Comparison of ENCODE assay signal across 2 cellular contexts in genomic region chr9:134186471-134187109, GRCh38.
TF ChIP-seq lines count a peak whose summit lies in the region.

No MANE protein-coding gene starts in this region.

TF ChIP-seq in WTC11, 78 proteins besides CTCF, POLR2A, EP300 and RAD21 (continued from another document and continues in another):
- TF ChIP-seq HMGXB4 (CRISPR knock-in tag; IDR thresholded peaks at IDR 0.05) (no peak), IRF2 (CRISPR knock-in tag; IDR thresholded peaks at IDR 0.05; ENCODE audit: borderline replicate concordance, low read depth) (no peak), ZNF423 (CRISPR knock-in tag; IDR thresholded peaks at IDR 0.05) (no peak), IRF1 (CRISPR knock-in tag; IDR thresholded peaks at IDR 0.05) (no peak), MAX (CRISPR knock-in tag; IDR thresholded peaks at IDR 0.05) (no peak), ATF2 (CRISPR knock-in tag; IDR thresholded peaks at IDR 0.05; ENCODE audit: borderline replicate concordance, low read depth) (no peak), NR2C2 (CRISPR knock-in tag; IDR thresholded peaks at IDR 0.05) (no peak), FOXK1 (CRISPR knock-in tag; IDR thresholded peaks at IDR 0.05) (no peak), FOXP4 (CRISPR knock-in tag; IDR thresholded peaks at IDR 0.05) (no peak), HMGA2 (CRISPR knock-in tag; IDR thresholded peaks at IDR 0.05) (no peak), EMX1 (CRISPR knock-in tag; IDR thresholded peaks at IDR 0.05) (no peak), AFF4 (CRISPR knock-in tag; IDR thresholded peaks at IDR 0.05; ENCODE audit: borderline replicate concordance) (no peak), MLX (CRISPR knock-in tag; IDR thresholded peaks at IDR 0.05) (no peak)

TF ChIP-seq in HepG2, 621 proteins besides CTCF, POLR2A, EP300 and RAD21 (continued from another document and continues in another):
- TF ChIP-seq FOXK2 (IDR thresholded peaks at IDR 0.05) (no peak), ZNF10 (CRISPR knock-in tag; IDR thresholded peaks at IDR 0.05; ENCODE audit: borderline replicate concordance, low read depth) (no peak), JUND (CRISPR knock-in tag; IDR thresholded peaks at IDR 0.05) (no peak), KIAA2018 (CRISPR knock-in tag; IDR thresholded peaks at IDR 0.05; ENCODE audit: borderline replicate concordance) (no peak), SSRP1 (CRISPR knock-in tag; IDR thresholded peaks at IDR 0.05) (no peak), PATZ1 (CRISPR knock-in tag; IDR thresholded peaks at IDR 0.05) (peak; percentile 42; the same call in 1 of the 2 replicates), LBX2 (CRISPR knock-in tag; IDR thresholded peaks at IDR 0.05; ENCODE audit: borderline replicate concordance) (no peak), ZNF484 (CRISPR knock-in tag; IDR thresholded peaks at IDR 0.05; ENCODE audit: borderline replicate concordance, low read depth) (no peak), ZNF160 (CRISPR knock-in tag; IDR thresholded peaks at IDR 0.05) (no peak), CREM (IDR thresholded peaks at IDR 0.05) (no peak), CREM (CRISPR knock-in tag; IDR thresholded peaks at IDR 0.05) (no peak), ZNF350 (CRISPR knock-in tag; IDR thresholded peaks at IDR 0.05; ENCODE audit: borderline replicate concordance, low read depth) (no peak), IRF9 (CRISPR knock-in tag; IDR thresholded peaks at IDR 0.05; ENCODE audit: borderline replicate concordance) (no peak), SP1 (IDR thresholded peaks at IDR 0.05) (no peak), SP1 (CRISPR knock-in tag; IDR thresholded peaks at IDR 0.05) (no peak), ZNF138 (CRISPR knock-in tag; IDR thresholded peaks at IDR 0.05; ENCODE audit: low read depth) (no peak), ZNF207 (IDR thresholded peaks at IDR 0.05; ENCODE audit: borderline replicate concordance) (no peak), MEF2D (CRISPR knock-in tag; IDR thresholded peaks at IDR 0.05) (no peak), ZNF800 (CRISPR knock-in tag; IDR thresholded peaks at IDR 0.05) (peak; percentile 57; the same call in 1 of the 2 replicates), SAP130 (CRISPR knock-in tag; IDR thresholded peaks at IDR 0.05; ENCODE audit: low read depth) (peak; percentile 26; the same call in 1 of the 2 replicates), ATF7-NPFF (CRISPR knock-in tag; IDR thresholded peaks at IDR 0.05; ENCODE audit: low read depth) (0 out of 2 replicates have a peak, but pooled peaks have one; percentile 17), ZFP37 (CRISPR knock-in tag; IDR thresholded peaks at IDR 0.05; ENCODE audit: borderline replicate concordance) (no peak), ZNF121 (CRISPR knock-in tag; IDR thresholded peaks at IDR 0.05) (no peak), CREBL2 (CRISPR knock-in tag; IDR thresholded peaks at IDR 0.05; ENCODE audit: borderline replicate concordance) (no peak), NFAT5 (CRISPR knock-in tag; IDR thresholded peaks at IDR 0.05) (no peak), ZBTB43 (CRISPR knock-in tag; conservative IDR thresholded peaks at IDR 0.05) (peak; percentile 78; the same call in 1 of the 2 replicates), ZNF33B (CRISPR knock-in tag; IDR thresholded peaks at IDR 0.05) (no peak), MTF2 (CRISPR knock-in tag; IDR thresholded peaks at IDR 0.05; ENCODE audit: borderline replicate concordance) (0 out of 2 replicates have a peak, but pooled peaks have one; percentile 46), ZSCAN21 (CRISPR knock-in tag; IDR thresholded peaks at IDR 0.05; ENCODE audit: borderline replicate concordance) (no peak), ZNF792 (CRISPR knock-in tag; IDR thresholded peaks at IDR 0.05) (no peak), ZNF788 (CRISPR knock-in tag; IDR thresholded peaks at IDR 0.05; ENCODE audit: borderline replicate concordance) (no peak; the same call in 1 of the 2 replicates), FLYWCH1 (CRISPR knock-in tag; IDR thresholded peaks at IDR 0.05) (no peak)
